In the genomic region with DNA sequence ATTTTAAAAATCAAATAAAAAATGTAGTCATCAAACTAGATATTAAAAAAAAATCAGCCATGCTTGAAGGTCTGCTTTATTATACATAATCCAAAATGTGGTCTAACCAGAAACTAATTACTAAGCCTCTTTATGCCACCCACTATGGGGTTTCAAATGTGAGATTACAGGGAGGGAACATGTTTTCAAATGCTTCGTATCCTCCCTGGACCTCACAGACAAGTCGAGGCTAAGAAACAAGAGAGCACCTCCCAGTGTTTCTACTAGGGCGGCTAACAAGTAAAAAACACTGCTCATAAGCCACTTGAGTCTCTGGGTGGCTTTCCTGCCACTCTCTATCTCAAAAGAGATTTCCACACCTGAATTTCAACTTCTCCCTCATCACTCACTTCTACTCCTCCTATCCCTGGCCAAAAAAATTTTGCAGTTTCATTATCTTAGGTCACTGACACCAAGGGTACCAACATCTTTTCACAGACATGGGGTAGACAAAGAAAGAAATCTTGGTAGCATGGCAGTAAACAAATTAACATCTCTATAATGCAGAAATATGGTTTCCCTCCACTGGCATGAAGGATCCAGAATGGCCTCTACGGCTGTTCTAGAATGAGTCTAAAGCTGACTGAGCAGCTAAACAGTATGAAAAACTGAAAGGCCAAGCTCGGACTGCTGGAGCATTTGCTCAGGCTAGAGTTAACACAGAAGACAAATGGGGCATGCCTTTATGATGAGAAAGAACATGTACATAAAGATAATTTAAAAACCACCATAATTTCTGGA, we compare ENCODE assay signal across 8 cellular contexts. TPM values are rescaled to one million over a fixed set of nuclear protein-coding genes. Genes with fewer than 3 reads are reported as not detected.
DNase-seq lines count a peak whose midpoint lies in the region; ATAC-seq and TF ChIP-seq lines count a peak whose summit lies in the region.

No MANE protein-coding gene starts in this region.

- no peaks in the 10 kb centered on the region for H3K27me3 Mint-ChIP-seq in mesothelial cell of epicardium (ENCODE audit: low read depth)
- H3K27me3 Mint-ChIP-seq in type B pancreatic cell: no peaks in the 10 kb centered on the region

- H3K4me1 Mint-ChIP-seq in mesothelial cell of epicardium (peaks cover 75% of the 10 kb centered on the region), type B pancreatic cell (ENCODE audit: unreplicated experiment) (peaks cover 66% of the 10 kb centered on the region)

- H3K36me3 Mint-ChIP-seq in activated naive CD4-positive, alpha-beta T cell treated with anti-CD3 and anti-CD28 coated beads, Interleukin-2, amount 50 U/mL, for 72 hours: peaks cover 0 to 19% of the 10 kb centered on the region in 2 donors
- H3K36me3 Mint-ChIP-seq in mesothelial cell of epicardium (peaks cover 11% of the 10 kb centered on the region), type B pancreatic cell (peaks cover 28% of the 10 kb centered on the region)

- H3K4me3 Mint-ChIP-seq in mesothelial cell of epicardium (no peak overlapping the region), type B pancreatic cell (no peak overlapping the region)

- ATAC-seq in activated naive CD4-positive, alpha-beta T cell treated with anti-CD3 and anti-CD28 coated beads, Interleukin-2, amount 50 U/mL, for 72 hours: peak; percentile 55 to 61
- no peak for ATAC-seq in GM19324 (IDR thresholded peaks at IDR 0.05; ENCODE audit: low FRiP score, unreplicated experiment)

- peak overlapping the region; percentile 47 to 63 for H3K27ac Mint-ChIP-seq in activated naive CD4-positive, alpha-beta T cell treated with anti-CD3 and anti-CD28 coated beads, Interleukin-2, amount 50 U/mL, for 72 hours
- peak overlapping the region; percentile 91 for H3K27ac Mint-ChIP-seq in mesothelial cell of epicardium
- peak overlapping the region; percentile 16 for H3K27ac Mint-ChIP-seq in type B pancreatic cell

- no peak for DNase-seq in activated naive CD4-positive, alpha-beta T cell treated with anti-CD3 and anti-CD28 coated beads, Interleukin-2, amount 50 U/mL, for 72 hours (ENCODE audit: low spot score in 2 of 2)
- DNase-seq in activated naive CD4-positive, alpha-beta T cell (lab: John Stamatoyannopoulos, UW): no peak
- no peak for DNase-seq in mesothelial cell of epicardium (ENCODE audit: low spot score in 2 of 2, unreplicated experiment in 2 of 2)
- DNase-seq in type B pancreatic cell (ENCODE audit: extremely low spot score, unreplicated experiment): no peak
- DNase-seq in hippocampal formation (lab: John Stamatoyannopoulos, UW): no peak
- DNase-seq in caudate nucleus (lab: John Stamatoyannopoulos, UW): no peak

- no peaks in the 10 kb centered on the region for H3K9me3 Mint-ChIP-seq in activated naive CD4-positive, alpha-beta T cell treated with anti-CD3 and anti-CD28 coated beads, Interleukin-2, amount 50 U/mL, for 72 hours
- H3K9me3 Mint-ChIP-seq in mesothelial cell of epicardium: no peaks in the 10 kb centered on the region
- no peaks in the 10 kb centered on the region for H3K9me3 Mint-ChIP-seq in type B pancreatic cell

- TF ChIP-seq CTCF in mesothelial cell of epicardium (IDR thresholded peaks at IDR 0.05; ENCODE audit: unreplicated experiment) (no peak), type B pancreatic cell (conservative IDR thresholded peaks at IDR 0.05) (no peak)

- H3K27ac ChIP-seq in cingulate gyrus (ENCODE audit: low read depth, low read length) (peak overlapping the region; percentile 29), caudate nucleus (ENCODE audit: low read depth, low read length) (no peak overlapping the region)

RNA-seq across cellular contexts. Expression of gene PITPNB, which starts 50.9 kb away (rescaled TPM):
- 100 to 1,000 TPM in 1 of 2 donors, 10 to 100 TPM in 1; 83.4 to 105 TPM for total RNA-seq in activated naive CD4-positive, alpha-beta T cell treated with anti-CD3 and anti-CD28 coated beads, Interleukin-2, amount 50 U/mL, for 72 hours
- 93.0 to 97.2 TPM (median 96.2 TPM) in 3 replicates for total RNA-seq in mesothelial cell of epicardium
- 64.4 and 73.2 TPM in 2 replicates for total RNA-seq in type B pancreatic cell (ENCODE audit: low replicate concordance)

Comparison
In these comparisons a context has a peak if more than half of its experiments do, and no peak if none do; other contexts are left out.
1. H3K27ac Mint-ChIP-seq: peak in every context shown above with its lines; median percentile 91 in mesothelial cell of epicardium; 55 in activated naive CD4-positive, alpha-beta T cell treated with anti-CD3 and anti-CD28 coated beads, Interleukin-2, amount 50 U/mL, for 72 hours; 16 in type B pancreatic cell.